ENCODE assay signal across 20 cellular contexts in the genomic region with DNA sequence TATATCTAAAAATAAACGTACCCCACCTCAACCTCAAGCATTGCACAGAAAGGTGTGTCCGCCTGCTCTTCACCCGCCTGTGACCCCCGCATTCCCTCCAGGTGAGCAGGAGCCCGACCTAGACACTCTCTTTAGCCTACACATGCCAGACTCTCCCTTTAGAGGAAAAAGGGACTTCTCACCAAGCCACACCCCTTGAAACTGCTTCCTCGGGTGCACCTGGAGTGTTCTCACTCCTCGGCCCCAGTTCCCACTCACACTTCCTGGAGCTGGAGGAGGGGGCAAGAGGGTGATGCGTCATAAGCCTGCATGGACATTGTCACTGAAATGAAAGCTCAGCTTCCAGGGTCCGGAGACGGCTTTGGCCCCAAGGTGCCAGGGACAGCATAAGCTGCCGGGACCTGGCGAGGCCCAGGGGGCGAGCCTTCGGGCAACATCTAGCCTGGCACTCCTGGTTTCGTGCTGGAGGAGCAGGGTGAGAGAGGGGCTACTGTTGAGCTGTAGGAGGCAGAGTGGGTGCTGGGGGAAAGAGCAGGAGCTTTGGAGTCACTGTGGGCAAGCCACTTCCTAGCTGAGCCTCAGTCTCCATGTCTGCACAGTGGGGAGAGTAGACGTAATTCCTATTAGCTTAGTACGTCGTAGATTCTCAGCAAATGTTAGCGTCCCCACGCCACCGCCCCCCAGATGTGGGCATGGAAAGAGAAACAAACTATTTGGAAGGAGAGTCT. TPM values are rescaled to one million over a fixed set of nuclear protein-coding genes. Genes with fewer than 3 reads are reported as not detected.
DNase-seq lines count a peak whose midpoint lies in the region; ATAC-seq and TF ChIP-seq lines count a peak whose summit lies in the region.
"Had no signal": no experiment of that assay in that cellular context is flagged by ENCODE, and none has a peak within 500 bp of the region (broad histone marks: within the 10 kb centered on the region; RNA-seq: fewer than 3 reads in every experiment).

No MANE protein-coding gene starts in this region.

- H3K4me1 Mint-ChIP-seq in endodermal cell, result peaks cover 10% of the 10 kb centered on the region

- no peaks in the 10 kb centered on the region for H3K36me3 Mint-ChIP-seq in endodermal cell (ENCODE audit: low read depth)

- H3K9me3 Mint-ChIP-seq in endodermal cell, result no peaks in the 10 kb centered on the region

- DNase-seq in Right ventricle myocardium superior (peak; percentile 3), right atrium auricular region (ENCODE audit: low spot score) (no peak), endodermal cell (peak; percentile 44), mucosa of descending colon (no peak), putamen (ENCODE audit: low spot score) (no peak), iPS-NIHi11 (ENCODE audit: low spot score) (no peak), NCI-H187 (lab: John Stamatoyannopoulos, UW) (no peak)
- DNase-seq in stimulated activated CD4-positive, alpha-beta T cell treated with anti-CD3 and anti-CD28 coated beads, Interleukin-2, amount 100 ng/mL, for 24 hours, result no peak
- DNase-seq: 8988T, COR-L47, DMS79 treated with DMSO at 0.1 percent for 48 hours, NCI-H1048, NCI-H1694, NCI-H2171 treated with DMSO at 0.1 percent for 48 hours, NCI-H774, SIG-M5 had no signal

- no peak for TF ChIP-seq CTCF in right atrium auricular region (IDR thresholded peaks at IDR 0.05)
- no peak for TF ChIP-seq CTCF in endodermal cell (conservative IDR thresholded peaks at IDR 0.05)
- TF ChIP-seq CTCF in mucosa of descending colon (IDR thresholded peaks at IDR 0.05), result no peak

- H3K27ac Mint-ChIP-seq in endodermal cell, result no peak overlapping the region

- 94% methylated on average over 10 to 21 of the region's 21 CpGs for WGBS in endodermal cell (ENCODE audit: insufficient coverage in 1 of 2, insufficient read length in 1 of 2), 2 experiments

- H3K9me3 ChIP-seq in right atrium auricular region, result no peaks in the 10 kb centered on the region
- no peaks in the 10 kb centered on the region for H3K9me3 ChIP-seq in endodermal cell (ENCODE audit: control insufficient read depth, low read length)
- no peaks in the 10 kb centered on the region for H3K9me3 ChIP-seq in mucosa of descending colon
- H3K9me3 ChIP-seq: HAP-1, Peyer's patch had no signal

- intact Hi-C loops in Right ventricle myocardium superior (cut with DNase I), result no loop called here
- intact Hi-C loops in mucosa of descending colon (cut with DNase I, micrococcal nuclease), result no loop called here

- no peak overlapping the region for H3K4me3 Mint-ChIP-seq in endodermal cell

- no peak overlapping the region for H3K9ac ChIP-seq in endodermal cell (ENCODE audit: extremely low read depth, low read length, poor library complexity, severe bottlenecking)

- no peak overlapping the region for H3K27ac ChIP-seq in right atrium auricular region
- no peak overlapping the region for H3K27ac ChIP-seq in endodermal cell (ENCODE audit: low read depth, low read length)
- H3K27ac ChIP-seq: C4-2B, Peyer's patch had no signal

- H3K27me3 Mint-ChIP-seq in endodermal cell (ENCODE audit: insufficient read depth), result no peaks in the 10 kb centered on the region

- no peaks in the 10 kb centered on the region for H3K4me1 ChIP-seq in right atrium auricular region
- H3K4me1 ChIP-seq in endodermal cell (ENCODE audit: control insufficient read depth, insufficient read depth, low read length), result no peaks in the 10 kb centered on the region
- H3K4me1 ChIP-seq in mucosa of descending colon (ENCODE audit: low read depth), result peaks cover 8% of the 10 kb centered on the region
- H3K4me1 ChIP-seq: HAP-1, Peyer's patch had no signal

- H3K4me3 ChIP-seq in right atrium auricular region (no peak overlapping the region), endodermal cell (ENCODE audit: low read length) (no peak overlapping the region), mucosa of descending colon (no peak overlapping the region)
- H3K4me3 ChIP-seq: HAP-1, Peyer's patch had no signal

- ATAC-seq in Right ventricle myocardium superior (ENCODE audit: poor library complexity), result no peak
- peak; percentile 77 for ATAC-seq in mucosa of descending colon

- H3K27me3 ChIP-seq in right atrium auricular region, result no peaks in the 10 kb centered on the region
- no peaks in the 10 kb centered on the region for H3K27me3 ChIP-seq in endodermal cell (ENCODE audit: control insufficient read depth, insufficient read depth, low read length, poor library complexity, severe bottlenecking)
- H3K27me3 ChIP-seq: Peyer's patch had no signal

- H3K36me3 ChIP-seq in right atrium auricular region (no peaks in the 10 kb centered on the region), endodermal cell (ENCODE audit: control insufficient read depth, insufficient read depth, low read length) (no peaks in the 10 kb centered on the region), mucosa of descending colon (ENCODE audit: low read depth) (no peaks in the 10 kb centered on the region)
- H3K36me3 ChIP-seq: HAP-1, Peyer's patch had no signal

RNA-seq across cellular contexts. Expression of gene MUC4, which starts 9.8 kb away (rescaled TPM):
- not detected for total RNA-seq in Right ventricle myocardium superior
- under 1 TPM in 1 of 2 donors, not detected in 1; 0.12 TPM for total RNA-seq in right atrium auricular region
- total RNA-seq in endodermal cell, result 1 to 10 TPM in 1 of 2 donors, under 1 TPM in 1; 0.35 to 2.3 TPM
- 0.18 TPM for polyA plus RNA-seq in endodermal cell (2013, experiment 1 of 2)
- 0.08 TPM for polyA plus RNA-seq in endodermal cell (2013, experiment 2 of 2)
- 100 to 1,000 TPM; 170 to 415 (median 318) TPM for total RNA-seq in mucosa of descending colon
- total RNA-seq: NCI-H460 had no signal

Comparison
In these comparisons a context has a peak if more than half of its experiments do, and no peak if none do; other contexts are left out.
1. DNase-seq: peak in Right ventricle myocardium superior (single experiment) and endodermal cell (single experiment); none in right atrium auricular region (single experiment), mucosa of descending colon (0 of 3), putamen (single experiment), stimulated activated CD4-positive, alpha-beta T cell treated with anti-CD3 and anti-CD28 coated beads, Interleukin-2, amount 100 ng/mL, for 24 hours (0 of 2), iPS-NIHi11 (single experiment) and NCI-H187 (0 of 2).
2. RNA of gene MUC4, which starts 9.8 kb away (total RNA-seq): 170 to 415 TPM in mucosa of descending colon; 0.35 to 2.3 TPM in endodermal cell, 0.12 TPM in right atrium auricular region and not detected in Right ventricle myocardium superior (single experiment); every median in the first group is over 10 times any median in the second.